28 cellular contexts compared by ENCODE assay signal in genomic region chr18:12848405-12848804, GRCh38.
"Had no signal": no experiment of that assay in that cellular context is flagged by ENCODE, and none has a peak within 500 bp of the region (broad histone marks: within the 10 kb centered on the region; RNA-seq: fewer than 3 reads in every experiment).

No MANE protein-coding gene starts in this region.

- H3K4me2 ChIP-seq: hepatocyte had no signal

- ATAC-seq: foreskin keratinocyte; gastroesophageal sphincter; heart left ventricle; left lung; naive thymus-derived CD4-positive, alpha-beta T cell; psoas muscle; right cardiac atrium; stimulated activated effector memory CD8-positive, alpha-beta T cell treated with anti-CD3 and anti-CD28 coated beads, Interleukin-12 subunit alpha, Interleukin-12 subunit beta, amount 100 ng/mL, for 72 hours; stimulated activated naive CD8-positive, alpha-beta T cell treated with anti-CD3 and anti-CD28 coated beads, Interleukin-15, Interleukin-2, amounts not matched to agents 100 U/mL and 50 U/mL, for 24 hours had no signal

- DNase-seq: dorsolateral prefrontal cortex; effector CD8-positive, alpha-beta T cell; foreskin keratinocyte; heart left ventricle; kidney; left lung; mesenchymal stem cell; naive thymus-derived CD4-positive, alpha-beta T cell; occipital lobe; ovary; posterior cingulate gyrus; psoas muscle; right cardiac atrium; sigmoid colon; stimulated activated CD4-positive, alpha-beta T cell treated with anti-CD3 and anti-CD28 coated beads, Interleukin-2, amount 100 ng/mL, for 24 hours; stimulated activated CD4-positive, alpha-beta T cell treated with anti-CD3 and anti-CD28 coated beads, Interleukin-4, amount 100 ng/mL, for 24 hours; stimulated activated naive CD8-positive, alpha-beta T cell treated with anti-CD3 and anti-CD28 coated beads, Interleukin-15, Interleukin-2, amounts not matched to agents 100 U/mL and 50 U/mL, for 24 hours; substantia nigra; testis; upper lobe of left lung; uterus had no signal

- H3K9me3 Mint-ChIP-seq: mesothelial cell of epicardium had no signal

- H3K9me3 ChIP-seq: esophagus muscularis mucosa, gastroesophageal sphincter, heart left ventricle, left lung, ovary, psoas muscle, testis, tibial nerve, upper lobe of left lung, uterus had no signal

- H3K4me3 Mint-ChIP-seq: mesothelial cell of epicardium; naive thymus-derived CD4-positive, alpha-beta T cell; stimulated activated effector memory CD8-positive, alpha-beta T cell treated with anti-CD3 and anti-CD28 coated beads, Interleukin-12 subunit alpha, Interleukin-12 subunit beta, amount 100 ng/mL, for 72 hours had no signal

- H3K27me3 Mint-ChIP-seq: naive thymus-derived CD4-positive, alpha-beta T cell had no signal

- H3K36me3 ChIP-seq: esophagus muscularis mucosa, gastroesophageal sphincter, left lung, ovary, sigmoid colon, uterus had no signal

- FAIRE-seq: endothelial cell of umbilical vein, kidney had no signal

- H2AFZ ChIP-seq: hepatocyte had no signal

- H3K27me3 ChIP-seq: dorsolateral prefrontal cortex, esophagus muscularis mucosa, foreskin keratinocyte, gastroesophageal sphincter, heart left ventricle, hepatocyte, left lung, ovary, sigmoid colon, testis, tibial nerve, upper lobe of left lung, uterus had no signal

- H3K4me3 ChIP-seq: dorsolateral prefrontal cortex, esophagus muscularis mucosa, gastroesophageal sphincter, heart left ventricle, hepatocyte, left lung, ovary, psoas muscle, sigmoid colon, testis, tibial nerve, upper lobe of left lung, uterus had no signal

- H3K27ac Mint-ChIP-seq: stimulated activated effector memory CD8-positive, alpha-beta T cell treated with anti-CD3 and anti-CD28 coated beads, Interleukin-12 subunit alpha, Interleukin-12 subunit beta, amount 100 ng/mL, for 72 hours had no signal

- H3K4me1 ChIP-seq: esophagus muscularis mucosa, foreskin keratinocyte, gastroesophageal sphincter, psoas muscle, testis, tibial nerve, uterus had no signal

- H3K27ac ChIP-seq: esophagus muscularis mucosa, foreskin keratinocyte, gastroesophageal sphincter, heart left ventricle, hepatocyte, ovary, psoas muscle, sigmoid colon, testis, tibial nerve, uterus had no signal
